ENCODE assay signal across 25 cellular contexts in the genomic region with DNA sequence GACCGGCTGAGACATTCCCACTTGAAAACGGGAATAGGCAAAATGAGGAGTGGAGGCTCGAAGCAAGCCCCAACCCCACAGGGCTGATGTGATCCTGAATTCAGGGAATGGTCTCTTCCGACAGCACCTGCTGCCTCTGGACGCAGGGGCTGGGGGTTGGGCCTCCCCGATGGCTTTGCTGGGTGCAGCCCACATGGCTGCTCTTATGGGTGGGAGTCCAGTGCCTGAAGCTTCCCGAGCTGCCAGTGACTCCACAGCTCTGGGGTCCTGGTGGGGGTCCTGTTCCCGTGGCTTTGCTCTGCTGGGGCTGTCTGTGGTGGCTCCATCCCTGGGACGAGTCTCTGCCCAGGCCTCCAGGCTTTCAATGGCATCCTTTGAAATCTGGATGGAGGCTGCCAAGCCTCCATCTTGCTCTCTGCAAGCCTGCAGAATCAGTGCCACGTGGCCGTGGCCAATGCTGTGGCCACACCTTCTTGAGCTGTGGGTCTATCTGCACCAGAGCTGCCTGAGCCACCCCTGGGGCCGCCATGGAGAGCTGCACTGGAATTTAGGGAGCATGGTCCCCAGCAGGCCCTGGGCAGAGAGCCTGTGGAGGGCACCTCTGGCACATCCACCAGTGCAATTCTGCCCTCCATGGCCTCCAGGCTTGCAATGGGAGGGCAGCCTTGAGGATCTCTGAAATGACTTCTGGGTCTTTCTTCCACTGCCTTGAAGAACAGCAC. TPM values are rescaled to one million over a fixed set of nuclear protein-coding genes. Genes with fewer than 3 reads are reported as not detected.
"Had no signal": no experiment of that assay in that cellular context is flagged by ENCODE, and none has a peak within 500 bp of the region (broad histone marks: within the 10 kb centered on the region; RNA-seq: fewer than 3 reads in every experiment).

No MANE protein-coding gene starts in this region.

- H3K36me3 ChIP-seq: Peyer's patch, SJSA1 had no signal

- H3K4me3 ChIP-seq: Peyer's patch, SJSA1 had no signal

- H3K27me3 ChIP-seq: Peyer's patch had no signal

- H3K27ac Mint-ChIP-seq: activated CD8-positive, alpha-beta T cell treated with anti-CD3 and anti-CD28 coated beads for 36 hours; activated naive CD4-positive, alpha-beta T cell treated with anti-CD3 and anti-CD28 coated beads, Interleukin-2, amount 50 U/mL, for 72 hours; activated T-cell treated with anti-CD3 and anti-CD28 coated beads, Interleukin-2, amount 50 U/mL, for 24 hours; activated T-helper 1 cell treated with anti-CD3 and anti-CD28 coated beads, Interleukin-12 subunit alpha, Interleukin-12 subunit beta, Interleukin-2, Interleukin-4 antibody, amounts not matched to agents 30 ng/mL and 10 ng/mL and 1 ng/mL, durations not matched to agents 14 hours and 24 hours and 36 hours; brain had no signal

- ATAC-seq: activated CD4-positive, CD25-positive, alpha-beta regulatory T cell treated with anti-CD3 and anti-CD28 coated beads, Interleukin-2, amount 50 U/mL, for 24 hours; activated CD8-positive, alpha-beta T cell treated with anti-CD3 and anti-CD28 coated beads for 36 hours; activated naive CD4-positive, alpha-beta T cell treated with anti-CD3 and anti-CD28 coated beads, Interleukin-2, amount 50 U/mL, for 72 hours; SK-N-SH treated with all-trans-retinoic acid at 6 μM for 48 hours had no signal

- H3K27ac ChIP-seq: Peyer's patch, RWPE1, SJSA1 had no signal

- H3K4me3 Mint-ChIP-seq: activated CD8-positive, alpha-beta T cell treated with anti-CD3 and anti-CD28 coated beads for 36 hours; activated T-cell treated with anti-CD3 and anti-CD28 coated beads, Interleukin-2, amount 50 U/mL, for 24 hours; activated T-helper 1 cell treated with anti-CD3 and anti-CD28 coated beads, Interleukin-12 subunit alpha, Interleukin-12 subunit beta, Interleukin-2, Interleukin-4 antibody, amounts not matched to agents 30 ng/mL and 10 ng/mL and 1 ng/mL, durations not matched to agents 14 hours and 24 hours and 36 hours; brain had no signal

- H3K4me1 ChIP-seq: SJSA1 had no signal

- DNase-seq: activated CD4-positive, alpha-beta T cell treated with anti-CD3 and anti-CD28 coated beads for 4 hours; activated CD8-positive, alpha-beta T cell treated with anti-CD3 and anti-CD28 coated beads for 36 hours; activated effector memory CD4-positive, alpha-beta T cell treated with Interleukin-2 at 50 U/mL for 16 hours; activated naive CD4-positive, alpha-beta T cell treated with Interleukin-2 at 50 U/mL for 16 hours; activated T-cell treated with anti-CD3 and anti-CD28 coated beads, Interleukin-2, amount 50 U/mL, for 24 hours; amygdala; Karpas-422; NCI-H1105 treated with DMSO at 0.1 percent for 48 hours; NCI-H1436 treated with DMSO at 0.1 percent for 48 hours; NCI-H187; NCI-H2081; NCI-H510A treated with DMSO at 0.1 percent for 48 hours; NCI-H69; SHP77; SW 1271 had no signal

- H3K36me3 Mint-ChIP-seq: brain had no signal

RNA-seq across cellular contexts. Expression of gene NKX6-2, which starts 55.5 kb away (rescaled TPM):
- total RNA-seq: activated CD8-positive, alpha-beta T cell treated with anti-CD3 and anti-CD28 coated beads for 36 hours; activated naive CD4-positive, alpha-beta T cell treated with anti-CD3 and anti-CD28 coated beads, Interleukin-2, amount 50 U/mL, for 72 hours; activated T-helper 1 cell treated with anti-CD3 and anti-CD28 coated beads, Interleukin-12 subunit alpha, Interleukin-12 subunit beta, Interleukin-2, Interleukin-4 antibody, amounts not matched to agents 30 ng/mL and 10 ng/mL and 1 ng/mL, durations not matched to agents 14 hours and 24 hours and 36 hours; astrocyte; Peyer's patch; SJSA1; T-helper 1 cell treated with Interleukin-12 subunit alpha and Interleukin-12 subunit beta and Interleukin-4 antibody, amounts not matched to agents 30 ng/mL and 1 ng/mL, for 36 hours had no signal
